In genomic region chr19:45142728-45143115, GRCh38 we compare ENCODE assay signal across 31 cellular contexts. TPM values are rescaled to one million over a fixed set of nuclear protein-coding genes. Genes with fewer than 3 reads are reported as not detected.
DNase-seq lines count a peak whose midpoint lies in the region; ATAC-seq and TF ChIP-seq lines count a peak whose summit lies in the region.
"Had no signal": no experiment of that assay in that cellular context is flagged by ENCODE, and none has a peak within 500 bp of the region (broad histone marks: within the 10 kb centered on the region; RNA-seq: fewer than 3 reads in every experiment).

No MANE protein-coding gene starts in this region.

- H3K18ac ChIP-seq in IMR-90 (ENCODE audit: low read depth, low read length): no peak overlapping the region

- H3K27me3 ChIP-seq in IMR-90 (ENCODE audit: control insufficient read depth, insufficient read depth, low read length) (no peaks in the 10 kb centered on the region), endodermal cell (ENCODE audit: control insufficient read depth, insufficient read depth, low read length, poor library complexity, severe bottlenecking) (no peaks in the 10 kb centered on the region), esophagus squamous epithelium (no peaks in the 10 kb centered on the region), ovary (no peaks in the 10 kb centered on the region)
- H3K27me3 ChIP-seq: neutrophil, sigmoid colon, upper lobe of left lung had no signal

- H3K36me3 ChIP-seq in IMR-90 (ENCODE audit: control insufficient read depth, insufficient read depth, low read length): peaks cover 45% of the 10 kb centered on the region
- H3K36me3 ChIP-seq in endodermal cell (ENCODE audit: control insufficient read depth, insufficient read depth, low read length): peaks cover 22% of the 10 kb centered on the region
- H3K36me3 ChIP-seq in esophagus squamous epithelium: peaks cover 21 to 77% (median 25%) of the 10 kb centered on the region in 3 donors
- H3K36me3 ChIP-seq in ovary: no peaks in the 10 kb centered on the region

- no peak overlapping the region for H2BK15ac ChIP-seq in IMR-90 (ENCODE audit: low read depth, low read length)

- H3K4me3 ChIP-seq in IMR-90 (ENCODE audit: insufficient read depth, low read depth, low read length): no peak overlapping the region
- no peak overlapping the region for H3K4me3 ChIP-seq in endodermal cell (ENCODE audit: low read length)
- H3K4me3 ChIP-seq in esophagus squamous epithelium: no peak overlapping the region
- no peak overlapping the region for H3K4me3 ChIP-seq in ovary
- H3K4me3 ChIP-seq: psoas muscle, sigmoid colon, upper lobe of left lung had no signal

- H2BK5ac ChIP-seq in IMR-90 (ENCODE audit: low read depth, low read length, poor library complexity, severe bottlenecking): no peak overlapping the region

- H4K8ac ChIP-seq in IMR-90 (ENCODE audit: low read depth in 2 of 2, low read length in 2 of 2): no peak overlapping the region

- H2BK120ac ChIP-seq in IMR-90 (ENCODE audit: low read depth, low read length): no peak overlapping the region

- no peak for TF ChIP-seq POLR2A in IMR-90 (IDR thresholded peaks at IDR 0.05; ENCODE audit: low read depth, low read length)
- TF ChIP-seq POLR2A in esophagus squamous epithelium (IDR thresholded peaks at IDR 0.05): no peak
- no peak for TF ChIP-seq POLR2A in ovary (IDR thresholded peaks at IDR 0.05)

- peaks cover 41% of the 10 kb centered on the region for H3K36me3 Mint-ChIP-seq in activated T-cell treated with anti-CD3 and anti-CD28 coated beads, Interleukin-2, amount 50 U/mL, for 24 hours (ENCODE audit: low read depth)
- peaks cover 32% of the 10 kb centered on the region for H3K36me3 Mint-ChIP-seq in endodermal cell (ENCODE audit: low read depth)
- peaks cover 33% of the 10 kb centered on the region for H3K36me3 Mint-ChIP-seq in stimulated activated effector memory CD8-positive, alpha-beta T cell treated with anti-CD3 and anti-CD28 coated beads, Interleukin-12 subunit alpha, Interleukin-12 subunit beta, amount 100 ng/mL, for 72 hours

- H2AK9ac ChIP-seq in IMR-90 (replicated peaks; ENCODE audit: low read depth, low read length, poor library complexity): no peak overlapping the region

- dilution Hi-C loops in IMR-90 (cut with HindIII; ENCODE audit: low sequenced_read_pairs, unreplicated experiment): no loop called here

- TF ChIP-seq RAD21 in IMR-90 (IDR thresholded peaks at IDR 0.05; ENCODE audit: low read length): no peak

- no peak for ATAC-seq in IMR-90 (ENCODE audit: low read depth)
- ATAC-seq in stimulated activated effector memory CD8-positive, alpha-beta T cell treated with anti-CD3 and anti-CD28 coated beads, Interleukin-12 subunit alpha, Interleukin-12 subunit beta, amount 100 ng/mL, for 72 hours: no peak
- ATAC-seq: psoas muscle had no signal

- no peaks in the 10 kb centered on the region for H3K9me1 ChIP-seq in IMR-90 (ENCODE audit: insufficient read depth, low read length)

- H2AFZ ChIP-seq in IMR-90 (replicated peaks; ENCODE audit: low read length, poor library complexity): peak overlapping the region; percentile 43

- no peak overlapping the region for H3K4me2 ChIP-seq in IMR-90 (ENCODE audit: low read depth, low read length)

- TF ChIP-seq EP300 in ovary (IDR thresholded peaks at IDR 0.05): no peak

- peak overlapping the region; percentile 55 for H3K27ac Mint-ChIP-seq in activated T-cell treated with anti-CD3 and anti-CD28 coated beads, Interleukin-2, amount 50 U/mL, for 24 hours
- peak overlapping the region; percentile 21 for H3K27ac Mint-ChIP-seq in endodermal cell
- H3K27ac Mint-ChIP-seq in stimulated activated effector memory CD8-positive, alpha-beta T cell treated with anti-CD3 and anti-CD28 coated beads, Interleukin-12 subunit alpha, Interleukin-12 subunit beta, amount 100 ng/mL, for 72 hours: peak overlapping the region; percentile 74

- intact Hi-C loops in IMR-90 (cut with micrococcal nuclease) (no loop called here), esophagus squamous epithelium (cut with DNase I) (no loop called here), ovary (cut with DNase I) (no loop called here)

- WGBS in IMR-90 (ENCODE audit: extremely low coverage in 2 of 2, insufficient read length in 1 of 2), 2 experiments: 78% methylated on average over 5 of the region's 10 CpGs; no CpG with 5 or more reads in 1 of the 2 experiments
- WGBS in endodermal cell (ENCODE audit: insufficient coverage in 1 of 2, insufficient read length in 1 of 2), 2 experiments: 93 to 95% methylated on average over 9 to 10 of the region's 10 CpGs
- 60 to 75% methylated on average over 6 to 7 of the region's 10 CpGs for WGBS in esophagus squamous epithelium, 2 donors
- WGBS in ovary, 3 donors: 52 to 56% (median 56%) methylated on average over 10 of the region's 10 CpGs

- POLR2A ChIA-PET in IMR-90 (lab: Charles Lee; ENCODE audit: unreplicated experiment): no interaction called here

- peaks cover 2% of the 10 kb centered on the region for H3K4me1 Mint-ChIP-seq in activated T-cell treated with anti-CD3 and anti-CD28 coated beads, Interleukin-2, amount 50 U/mL, for 24 hours (ENCODE audit: low read depth)
- H3K4me1 Mint-ChIP-seq in endodermal cell: peaks cover 6% of the 10 kb centered on the region
- H3K4me1 Mint-ChIP-seq in stimulated activated effector memory CD8-positive, alpha-beta T cell treated with anti-CD3 and anti-CD28 coated beads, Interleukin-12 subunit alpha, Interleukin-12 subunit beta, amount 100 ng/mL, for 72 hours: peaks cover 14% of the 10 kb centered on the region

- H3K23ac ChIP-seq in IMR-90 (ENCODE audit: low read depth, low read length): no peak overlapping the region

- no TSS peak for BruUV-seq in IMR-90 (replicated peaks; lab: Mats Ljungman, UMichigan)

- no peak overlapping the region for H3K27ac ChIP-seq in IMR-90 (ENCODE audit: insufficient read depth, low read length)
- no peak overlapping the region for H3K27ac ChIP-seq in endodermal cell (ENCODE audit: low read depth, low read length)
- no peak overlapping the region for H3K27ac ChIP-seq in esophagus squamous epithelium
- H3K27ac ChIP-seq in ovary: no peak overlapping the region
- H3K27ac ChIP-seq: epithelial cell of prostate, neutrophil, psoas muscle, sigmoid colon, upper lobe of left lung, VCaP had no signal

- no peaks in the 10 kb centered on the region for H3K9me3 Mint-ChIP-seq in activated T-cell treated with anti-CD3 and anti-CD28 coated beads, Interleukin-2, amount 50 U/mL, for 24 hours
- no peaks in the 10 kb centered on the region for H3K9me3 Mint-ChIP-seq in endodermal cell
- no peaks in the 10 kb centered on the region for H3K9me3 Mint-ChIP-seq in stimulated activated effector memory CD8-positive, alpha-beta T cell treated with anti-CD3 and anti-CD28 coated beads, Interleukin-12 subunit alpha, Interleukin-12 subunit beta, amount 100 ng/mL, for 72 hours
- H3K9me3 Mint-ChIP-seq: CD4-positive, alpha-beta memory T cell had no signal

- DNase-seq in activated T-cell treated with anti-CD3 and anti-CD28 coated beads, Interleukin-2, amount 50 U/mL, for 24 hours: no peak
- no peak for DNase-seq in activated T-cell treated with anti-CD3 and anti-CD28 coated beads, Interleukin-2, amount 50 U/mL, for 1 hour
- no peak for DNase-seq in IMR-90
- no peak for DNase-seq in endodermal cell
- DNase-seq in stimulated activated effector memory CD8-positive, alpha-beta T cell treated with anti-CD3 and anti-CD28 coated beads, Interleukin-12 subunit alpha, Interleukin-12 subunit beta, amount 100 ng/mL, for 72 hours (ENCODE audit: low spot score in 2 of 2): no peak
- no peak for DNase-seq in esophagus squamous epithelium (lab: John Stamatoyannopoulos, UW)
- DNase-seq in OCI-M1 (lab: John Stamatoyannopoulos, UW): no peak
- DNase-seq in ovary: no peak
- DNase-seq: activated CD4-positive, alpha-beta T cell treated with anti-CD3 and anti-CD28 coated beads for 4 hours; activated CD8-positive, alpha-beta memory T cell treated with anti-CD3 and anti-CD28 coated beads for 24 hours; activated naive CD4-positive, alpha-beta T cell; activated T-cell treated with anti-CD3 and anti-CD28 coated beads, Interleukin-2, amount 50 U/mL, for 48 hours; effector CD4-positive, alpha-beta T cell; NCI-H1048; NCI-H446 treated with DMSO at 0.1 percent for 48 hours; NCI-H774; psoas muscle; SIG-M5; sigmoid colon; stimulated activated CD4-positive, alpha-beta T cell treated with anti-CD3 and anti-CD28 coated beads, Interleukin-12 subunit alpha, Interleukin-12 subunit beta, amount 100 ng/mL, for 4 hours; stimulated activated CD4-positive, alpha-beta T cell treated with anti-CD3 and anti-CD28 coated beads, Interleukin-2, amount 100 ng/mL, for 48 hours; substantia nigra; SW 1271; T1000 had no signal

- no peak overlapping the region for H3K4me3 Mint-ChIP-seq in activated T-cell treated with anti-CD3 and anti-CD28 coated beads, Interleukin-2, amount 50 U/mL, for 24 hours
- H3K4me3 Mint-ChIP-seq in endodermal cell: no peak overlapping the region
- no peak overlapping the region for H3K4me3 Mint-ChIP-seq in stimulated activated effector memory CD8-positive, alpha-beta T cell treated with anti-CD3 and anti-CD28 coated beads, Interleukin-12 subunit alpha, Interleukin-12 subunit beta, amount 100 ng/mL, for 72 hours
- H3K4me3 Mint-ChIP-seq: CD4-positive, alpha-beta memory T cell had no signal

- H3K79me1 ChIP-seq in IMR-90 (ENCODE audit: low read depth in 1 of 2, low read length in 2 of 2): peaks cover 13 to 22% of the 10 kb centered on the region in 2 experiments; a peak in 3 of 4 replicates

- no peak overlapping the region for H2BK20ac ChIP-seq in IMR-90 (ENCODE audit: low read depth, low read length)

- no peaks in the 10 kb centered on the region for H3K4me1 ChIP-seq in IMR-90 (ENCODE audit: control insufficient read depth, insufficient read depth, low read length)
- H3K4me1 ChIP-seq in endodermal cell (ENCODE audit: control insufficient read depth, insufficient read depth, low read length): no peaks in the 10 kb centered on the region
- H3K4me1 ChIP-seq in esophagus squamous epithelium: peaks cover 0 to 7% (median 0%) of the 10 kb centered on the region in 3 donors
- no peaks in the 10 kb centered on the region for H3K4me1 ChIP-seq in ovary (ENCODE audit: insufficient read depth)
- H3K4me1 ChIP-seq: psoas muscle, upper lobe of left lung had no signal

- H3K9me3 ChIP-seq in IMR-90 (ENCODE audit: control insufficient read depth, insufficient read depth, low read length) (no peaks in the 10 kb centered on the region), endodermal cell (ENCODE audit: control insufficient read depth, low read length) (no peaks in the 10 kb centered on the region), esophagus squamous epithelium (no peaks in the 10 kb centered on the region), ovary (no peaks in the 10 kb centered on the region)
- H3K9me3 ChIP-seq: neutrophil, psoas muscle, sigmoid colon, upper lobe of left lung had no signal

- CTCF ChIA-PET in IMR-90 (lab: Yijun Ruan, JAX): no interaction called here

- H3K14ac ChIP-seq in IMR-90 (replicated peaks; ENCODE audit: low read depth, low read length): no peak overlapping the region

- no peaks in the 10 kb centered on the region for H3K27me3 Mint-ChIP-seq in activated T-cell treated with anti-CD3 and anti-CD28 coated beads, Interleukin-2, amount 50 U/mL, for 24 hours
- no peaks in the 10 kb centered on the region for H3K27me3 Mint-ChIP-seq in endodermal cell (ENCODE audit: insufficient read depth)
- H3K27me3 Mint-ChIP-seq: CD4-positive, alpha-beta memory T cell had no signal

- H4K5ac ChIP-seq in IMR-90 (ENCODE audit: low read depth, low read length): no peak overlapping the region

- H3K4ac ChIP-seq in IMR-90 (ENCODE audit: low read depth, low read length): no peak overlapping the region

- TF ChIP-seq CTCF in IMR-90 (conservative IDR thresholded peaks at IDR 0.05; ENCODE audit: low read depth, low read length): no peak
- TF ChIP-seq CTCF in endodermal cell (conservative IDR thresholded peaks at IDR 0.05): no peak
- no peak for TF ChIP-seq CTCF in esophagus squamous epithelium (IDR thresholded peaks at IDR 0.05)
- no peak for TF ChIP-seq CTCF in ovary (IDR thresholded peaks at IDR 0.05)

- H4K20me1 ChIP-seq in IMR-90 (ENCODE audit: insufficient read depth, low read length): peaks cover 14% of the 10 kb centered on the region

- H3K56ac ChIP-seq in IMR-90 (ENCODE audit: extremely low read depth, insufficient read depth, low read length): no peak overlapping the region

- H3K9ac ChIP-seq in IMR-90 (ENCODE audit: low read depth, low read length) (no peak overlapping the region), endodermal cell (ENCODE audit: extremely low read depth, low read length, poor library complexity, severe bottlenecking) (no peak overlapping the region)

- no peak overlapping the region for H2AK5ac ChIP-seq in IMR-90 (ENCODE audit: low read depth, low read length)

- no peak overlapping the region for H4K91ac ChIP-seq in IMR-90 (ENCODE audit: insufficient read depth, low read depth, low read length)

- in situ Hi-C loops in IMR-90 (cut with MboI; ENCODE audit: low sequenced_read_pairs): no loop called here

RNA-seq across cellular contexts. Expression of gene NKPD1, which starts 18.1 kb away (rescaled TPM):
- total RNA-seq in IMR-90 (2012; rRNA removed) (under 0.01 TPM in 2 replicates), endodermal cell (under 1 TPM; 0.15 to 0.22 TPM), esophagus squamous epithelium (1 to 10 TPM; 1.1 to 4.2 (median 2.9) TPM), ovary (under 1 TPM; 0.15 to 0.57 (median 0.20) TPM)
- polyA plus RNA-seq in IMR-90 (2012; rRNA removed) (0.09 and 0.14 TPM in 2 replicates), ovary (under 1 TPM in 1 of 2 donors, not detected in 1; 0.11 TPM)
- 0.06 and 0.14 TPM in 2 replicates for polyA plus RNA-seq in IMR-90 (2012; cell fraction: cytosol; rRNA removed)
- polyA plus RNA-seq in IMR-90 (2012; cell fraction: nucleus; rRNA removed; ENCODE audit: low replicate concordance): 0.15 and 0.71 TPM in 2 replicates
- polyA plus RNA-seq in endodermal cell (2013, experiment 1 of 2): 0.25 TPM
- polyA plus RNA-seq in endodermal cell (2013, experiment 2 of 2): 0.21 TPM
- total RNA-seq: A172, liver had no signal
- polyA plus RNA-seq: liver had no signal

RNA-seq across cellular contexts. Expression of gene TRAPPC6A, which starts 35.3 kb away (rescaled TPM):
- total RNA-seq in IMR-90 (2012; rRNA removed) (3.1 and 4.1 TPM in 2 replicates), endodermal cell (10 to 100 TPM; 56.6 to 79.1 TPM), esophagus squamous epithelium (10 to 100 TPM in 3 of 4 donors, 1 to 10 TPM in 1; 5.4 to 27.8 (median 18.0) TPM), ovary (10 to 100 TPM; 14.2 to 32.9 (median 23.4) TPM)
- polyA plus RNA-seq in IMR-90 (2012; rRNA removed) (11.9 and 13.4 TPM in 2 replicates), ovary (10 to 100 TPM in 1 of 2 donors, 1 to 10 TPM in 1; 1.8 to 33.7 TPM)
- polyA plus RNA-seq in IMR-90 (2012; cell fraction: cytosol; rRNA removed): 10.6 and 35.3 TPM in 2 replicates
- 5.3 and 9.9 TPM in 2 replicates for polyA plus RNA-seq in IMR-90 (2012; cell fraction: nucleus; rRNA removed; ENCODE audit: low replicate concordance)
- polyA plus RNA-seq in endodermal cell (2013, experiment 1 of 2): 35.0 TPM
- polyA plus RNA-seq in endodermal cell (2013, experiment 2 of 2): 33.3 TPM

RNA-seq across cellular contexts. Expression of gene BLOC1S3, which starts 35.9 kb away (rescaled TPM):
- 0.83 and 1.1 TPM in 2 replicates for total RNA-seq in IMR-90 (2012; rRNA removed)
- 4.7 and 4.9 TPM in 2 replicates for polyA plus RNA-seq in IMR-90 (2012; rRNA removed)
- polyA plus RNA-seq in IMR-90 (2012; cell fraction: cytosol; rRNA removed): 3.6 and 6.5 TPM in 2 replicates
- 4.6 and 6.9 TPM in 2 replicates for polyA plus RNA-seq in IMR-90 (2012; cell fraction: nucleus; rRNA removed; ENCODE audit: low replicate concordance)
- 10 to 100 TPM in 1 of 2 donors, 1 to 10 TPM in 1; 9.4 to 11.3 TPM for total RNA-seq in endodermal cell
- 4.8 TPM for polyA plus RNA-seq in endodermal cell (2013, experiment 1 of 2)
- 4.9 TPM for polyA plus RNA-seq in endodermal cell (2013, experiment 2 of 2)
- total RNA-seq in esophagus squamous epithelium: 10 to 100 TPM in 2 of 4 donors, 1 to 10 TPM in 2; 7.9 to 18.4 (median 10.4) TPM
- total RNA-seq in ovary: 10 to 100 TPM in 4 of 7 donors, 1 to 10 TPM in 3; 4.1 to 12.6 (median 11.9) TPM
- polyA plus RNA-seq in ovary: 10 to 100 TPM in 1 of 2 donors, 1 to 10 TPM in 1; 5.2 to 11.3 TPM

RNA-seq across cellular contexts. Expression of gene PPP1R37, which starts 49.7 kb away (rescaled TPM):
- total RNA-seq in IMR-90 (2012; rRNA removed) (13.1 and 13.9 TPM in 2 replicates), endodermal cell (10 to 100 TPM; 23.6 to 32.5 TPM), esophagus squamous epithelium (10 to 100 TPM; 25.1 to 35.5 (median 30.8) TPM), ovary (10 to 100 TPM; 18.5 to 28.4 (median 23.1) TPM)
- polyA plus RNA-seq in IMR-90 (2012; rRNA removed) (18.5 and 20.8 TPM in 2 replicates), ovary (10 to 100 TPM in 1 of 2 donors, 1 to 10 TPM in 1; 5.5 to 19.5 TPM)
- 14.0 and 22.6 TPM in 2 replicates for polyA plus RNA-seq in IMR-90 (2012; cell fraction: cytosol; rRNA removed)
- polyA plus RNA-seq in IMR-90 (2012; cell fraction: nucleus; rRNA removed; ENCODE audit: low replicate concordance): 41.6 and 72.5 TPM in 2 replicates
- polyA plus RNA-seq in endodermal cell (2013, experiment 1 of 2): 22.4 TPM
- 20.6 TPM for polyA plus RNA-seq in endodermal cell (2013, experiment 2 of 2)

Comparison
In these comparisons a context has a peak if more than half of its experiments do, and no peak if none do; other contexts are left out.
1. H3K27ac Mint-ChIP-seq: peak in every context shown above with its lines; median percentile 74 in stimulated activated effector memory CD8-positive, alpha-beta T cell treated with anti-CD3 and anti-CD28 coated beads, Interleukin-12 subunit alpha, Interleukin-12 subunit beta, amount 100 ng/mL, for 72 hours; 55 in activated T-cell treated with anti-CD3 and anti-CD28 coated beads, Interleukin-2, amount 50 U/mL, for 24 hours; 21 in endodermal cell.